In the genomic region with DNA sequence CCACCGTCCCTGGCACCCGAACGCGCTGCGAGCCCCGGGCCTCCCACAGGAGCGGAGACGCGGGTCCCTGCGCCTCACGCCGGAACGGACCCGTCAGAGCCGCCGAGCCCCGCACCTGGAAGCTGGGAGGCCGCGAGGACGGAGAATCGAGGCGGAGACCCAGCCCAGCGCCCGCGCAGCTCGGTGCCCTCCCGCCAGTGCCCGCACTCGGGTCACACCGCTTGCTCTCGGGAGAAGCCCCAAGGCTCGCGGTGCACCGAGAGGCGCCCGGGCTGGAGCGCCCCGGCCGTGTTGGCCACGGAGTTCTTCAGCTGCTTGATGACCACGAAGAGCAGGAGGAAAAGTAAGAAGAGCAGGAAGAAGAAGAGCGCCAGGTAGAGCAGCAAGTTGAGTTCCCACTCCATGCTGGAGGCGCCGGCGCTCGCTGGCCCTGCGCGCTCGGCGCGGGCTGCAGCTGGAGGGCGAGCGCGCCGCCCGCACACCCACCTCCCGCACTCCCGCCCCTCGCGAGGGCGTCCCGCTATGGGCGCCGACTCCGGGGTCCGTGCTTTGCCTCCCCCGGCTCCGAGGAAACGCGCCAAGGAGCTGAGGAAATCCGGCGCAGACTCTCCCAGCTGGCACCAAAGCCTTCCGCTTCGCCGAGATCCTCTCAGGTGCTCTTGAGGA, we compare ENCODE assay signal across 9 cellular contexts. TPM values are rescaled to one million over a fixed set of nuclear protein-coding genes. Genes with fewer than 3 reads are reported as not detected.
DNase-seq lines count a peak whose midpoint lies in the region; ATAC-seq, FAIRE-seq and TF ChIP-seq lines count a peak whose summit lies in the region.
"Had no signal": no experiment of that assay in that cellular context is flagged by ENCODE, and none has a peak within 500 bp of the region (broad histone marks: within the 10 kb centered on the region; RNA-seq: fewer than 3 reads in every experiment).

A gene (minus strand): TSS at position 463 of the 666 bp plus-strand sequence. CDS start 59 bp downstream, at position 404.

- TF ChIP-seq POLR2A in thyroid gland (IDR thresholded peaks at IDR 0.05) = no peak

- H3K27me3 Mint-ChIP-seq in activated T-cell treated with anti-CD3 and anti-CD28 coated beads, Interleukin-2, amount 50 U/mL, for 24 hours = peaks cover 76% of the 10 kb centered on the region

- intact Hi-C loops in ascending aorta (cut with DNase I) (no loop called here), thyroid gland (cut with DNase I) (no loop called here)

- no peaks in the 10 kb centered on the region for H3K9me3 Mint-ChIP-seq in activated T-cell treated with anti-CD3 and anti-CD28 coated beads, Interleukin-2, amount 50 U/mL, for 24 hours

- H3K9me3 ChIP-seq in ascending aorta (no peaks in the 10 kb centered on the region), thyroid gland (no peaks in the 10 kb centered on the region)

- no peak for ATAC-seq in HG02678 (IDR thresholded peaks at IDR 0.05; ENCODE audit: unreplicated experiment)

- peaks cover 17% of the 10 kb centered on the region for H3K4me1 Mint-ChIP-seq in activated T-cell treated with anti-CD3 and anti-CD28 coated beads, Interleukin-2, amount 50 U/mL, for 24 hours (ENCODE audit: low read depth)

- 1 to 5% methylated on average over 18 to 41 of the region's 75 CpGs for WGBS in thyroid gland, 2 donors

- H3K27ac Mint-ChIP-seq in activated T-cell treated with anti-CD3 and anti-CD28 coated beads, Interleukin-2, amount 50 U/mL, for 24 hours = no peak within 1 kb of the TSS

- peak within 1 kb of the TSS; percentile 35 to 55 for H3K4me3 ChIP-seq in ascending aorta
- peak within 1 kb of the TSS in 2 of 3 donors; percentile 13 to 33 for H3K4me3 ChIP-seq in thyroid gland (replicated peaks in 1 of 3)

- no peaks in the 10 kb centered on the region for H3K36me3 ChIP-seq in ascending aorta
- no peaks in the 10 kb centered on the region for H3K36me3 ChIP-seq in thyroid gland

- H3K4me1 ChIP-seq in ascending aorta (no peaks in the 10 kb centered on the region), thyroid gland (peaks cover 0 to 9% of the 10 kb centered on the region in 2 donors)

- DNase-seq in activated T-cell treated with anti-CD3 and anti-CD28 coated beads, Interleukin-2, amount 50 U/mL, for 24 hours = peak; percentile 33
- no peak for DNase-seq in activated T-cell treated with anti-CD3 and anti-CD28 coated beads, Interleukin-2, amount 50 U/mL, for 1 hour
- DNase-seq in ascending aorta (ENCODE audit: low spot score in 2 of 2) = no peak
- DNase-seq in iPS-NIHi7 (ENCODE audit: extremely low spot score) = peak; percentile 53
- peak in 1 of 2 donors; percentile 9 for DNase-seq in thyroid gland
- DNase-seq in substantia nigra (lab: John Stamatoyannopoulos, UW) = no peak
- no peak for DNase-seq in D721Med (ENCODE audit: insufficient read length, low spot score)
- DNase-seq: T1000 had no signal

- TF ChIP-seq CTCF in ascending aorta (IDR thresholded peaks at IDR 0.05) (no peak), thyroid gland (IDR thresholded peaks at IDR 0.05) (no peak), D721Med (IDR thresholded peaks at IDR 0.05; ENCODE audit: insufficient read depth, missing control alignments) (no peak)

- H3K27me3 ChIP-seq in ascending aorta (no peaks in the 10 kb centered on the region), thyroid gland (no peaks in the 10 kb centered on the region)

- H3K36me3 Mint-ChIP-seq in activated T-cell treated with anti-CD3 and anti-CD28 coated beads, Interleukin-2, amount 50 U/mL, for 24 hours (ENCODE audit: low read depth) = no peaks in the 10 kb centered on the region

- peak within 1 kb of the TSS; percentile 69 for H3K4me3 Mint-ChIP-seq in activated T-cell treated with anti-CD3 and anti-CD28 coated beads, Interleukin-2, amount 50 U/mL, for 24 hours

- no peak for FAIRE-seq in D721Med (lab: Jason Lieb, UNC)

- H3K27ac ChIP-seq in ascending aorta = no peak within 1 kb of the TSS
- no peak within 1 kb of the TSS for H3K27ac ChIP-seq in thyroid gland
- H3K27ac ChIP-seq in substantia nigra (ENCODE audit: low read depth, low read length, poor library complexity, severe bottlenecking) = no peak within 1 kb of the TSS

RNA-seq across cellular contexts. Expression of the gene that starts here (rescaled TPM):
- not detected for total RNA-seq in ascending aorta
- not detected for total RNA-seq in thyroid gland

Comparison
In these comparisons a context has a peak if more than half of its experiments do, and no peak if none do; other contexts are left out.
1. DNase-seq: peak in activated T-cell treated with anti-CD3 and anti-CD28 coated beads, Interleukin-2, amount 50 U/mL, for 24 hours (single experiment) and iPS-NIHi7 (single experiment); none in activated T-cell treated with anti-CD3 and anti-CD28 coated beads, Interleukin-2, amount 50 U/mL, for 1 hour (single experiment), ascending aorta (0 of 2), substantia nigra (0 of 49) and D721Med (single experiment).